ENCODE assay signal across 9 cellular contexts in the genomic region with DNA sequence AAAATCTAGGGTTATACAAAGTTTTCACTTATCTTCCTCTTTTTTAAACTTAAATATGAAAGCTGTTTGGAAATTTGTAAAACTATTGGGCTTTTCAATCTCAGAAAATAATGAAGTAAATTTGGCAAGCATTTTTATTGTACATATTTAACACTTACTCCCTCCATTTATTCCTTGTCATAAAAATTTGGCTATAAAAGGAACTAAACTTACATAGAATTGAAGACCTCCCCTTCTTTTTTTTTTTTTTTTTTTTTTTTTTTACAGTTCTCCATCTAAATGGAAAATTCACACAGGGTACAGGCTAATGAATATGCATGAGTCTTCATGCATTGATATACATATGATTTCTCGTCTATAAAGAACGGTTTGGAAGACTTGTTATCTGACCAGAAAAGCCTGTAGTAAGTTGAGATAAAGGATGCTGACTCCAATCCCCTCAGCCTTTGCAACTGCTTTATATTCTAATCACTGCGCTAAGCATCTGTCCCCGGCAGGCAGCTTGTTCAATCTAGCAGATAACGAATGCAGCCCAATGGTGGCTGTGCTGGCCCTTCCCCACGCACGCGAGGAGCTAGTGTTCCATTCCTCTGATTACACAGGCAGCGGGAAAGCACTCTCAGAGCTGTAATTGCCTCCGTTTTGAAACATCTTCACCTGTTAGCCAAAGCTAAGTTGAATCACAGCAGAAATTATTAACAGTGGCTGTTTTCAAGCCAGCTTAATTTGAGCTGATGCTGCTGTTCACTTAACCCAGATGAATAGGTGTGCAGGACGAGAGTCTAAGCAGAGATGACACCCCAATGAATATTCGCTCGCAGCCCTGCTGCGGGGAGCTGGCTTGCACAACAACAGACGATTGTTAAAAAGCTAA.
DNase-seq lines count a peak whose midpoint lies in the region; ATAC-seq and TF ChIP-seq lines count a peak whose summit lies in the region.
"Had no signal": no experiment of that assay in that cellular context is flagged by ENCODE, and none has a peak within 500 bp of the region (broad histone marks: within the 10 kb centered on the region; RNA-seq: fewer than 3 reads in every experiment).

No MANE protein-coding gene starts in this region.

- intact Hi-C loops in activated CD8-positive, alpha-beta T cell treated with anti-CD3 and anti-CD28 coated beads for 36 hours (cut with micrococcal nuclease): no loop called here

- TF ChIP-seq CTCF in coronary artery (IDR thresholded peaks at IDR 0.05): no peak
- TF ChIP-seq CTCF in activated CD8-positive, alpha-beta T cell treated with anti-CD3 and anti-CD28 coated beads for 36 hours (IDR thresholded peaks at IDR 0.05): no peak

- no peaks in the 10 kb centered on the region for H3K9me3 ChIP-seq in T-helper 17 cell (ENCODE audit: control insufficient read depth, low read length, poor library complexity, severe bottlenecking)

- peaks cover 0 to 2% (median 0%) of the 10 kb centered on the region in 7 donors for H3K9me3 Mint-ChIP-seq in naive B cell
- H3K9me3 Mint-ChIP-seq in activated CD8-positive, alpha-beta T cell treated with anti-CD3 and anti-CD28 coated beads for 36 hours: no peaks in the 10 kb centered on the region

- ATAC-seq in GM18868 (IDR thresholded peaks at IDR 0.05; ENCODE audit: unreplicated experiment) (peak; percentile 55), naive B cell (ENCODE audit: low read depth in 2 of 2) (peak; percentile 45 to 65), T-helper 17 cell (no peak), HG03097 (IDR thresholded peaks at IDR 0.05; ENCODE audit: low FRiP score, unreplicated experiment) (no peak)
- ATAC-seq in activated CD8-positive, alpha-beta T cell treated with anti-CD3 and anti-CD28 coated beads for 36 hours: no peak

- H3K27ac ChIP-seq in coronary artery: no peak overlapping the region
- H3K27ac ChIP-seq: skin epidermis had no signal

- POLR2A ChIA-PET in activated CD8-positive, alpha-beta T cell treated with anti-CD3 and anti-CD28 coated beads for 36 hours (lab: Charles Lee): no interaction called here

- peak overlapping the region in 1 of 6 donors; percentile 62 for H3K27ac Mint-ChIP-seq in naive B cell
- H3K27ac Mint-ChIP-seq in activated CD8-positive, alpha-beta T cell treated with anti-CD3 and anti-CD28 coated beads for 36 hours: no peak overlapping the region
- H3K27ac Mint-ChIP-seq in T-helper 17 cell: no peak overlapping the region

- peaks cover 6 to 7% of the 10 kb centered on the region in 2 donors for H3K36me3 Mint-ChIP-seq in naive B cell
- H3K36me3 Mint-ChIP-seq in activated CD8-positive, alpha-beta T cell treated with anti-CD3 and anti-CD28 coated beads for 36 hours (ENCODE audit: low read depth): no peaks in the 10 kb centered on the region
- H3K36me3 Mint-ChIP-seq in T-helper 17 cell (ENCODE audit: low read depth): no peaks in the 10 kb centered on the region

- peak; percentile 40 for DNase-seq in NCI-H146 treated with DMSO at 0.1 percent for 48 hours (lab: John Stamatoyannopoulos, UW; ENCODE audit: unreplicated experiment)
- DNase-seq in coronary artery (ENCODE audit: low spot score): no peak
- peak; percentile 10 for DNase-seq in naive B cell
- DNase-seq in activated CD8-positive, alpha-beta T cell treated with anti-CD3 and anti-CD28 coated beads for 36 hours: no peak
- DNase-seq in T-helper 17 cell: no peak
- DNase-seq in LoVo (ENCODE audit: low spot score): no peak

- CTCF ChIA-PET in activated CD8-positive, alpha-beta T cell treated with anti-CD3 and anti-CD28 coated beads for 36 hours (lab: Charles Lee): interaction anchor here (0.8 to 1.2 kb wide), 2 partner anchors 12 to 98 kb away, joined by 3 read pairs; no protein-coding TSS in a partner anchor

- H3K4me3 Mint-ChIP-seq in naive B cell: peak overlapping the region; percentile 76 to 90 (median 82)
- H3K4me3 Mint-ChIP-seq in activated CD8-positive, alpha-beta T cell treated with anti-CD3 and anti-CD28 coated beads for 36 hours: no peak overlapping the region
- H3K4me3 Mint-ChIP-seq in T-helper 17 cell: no peak overlapping the region

- H3K27me3 Mint-ChIP-seq in naive B cell: peaks cover 0 to 11% (median 11%) of the 10 kb centered on the region in 3 donors
- H3K27me3 Mint-ChIP-seq in activated CD8-positive, alpha-beta T cell treated with anti-CD3 and anti-CD28 coated beads for 36 hours: no peaks in the 10 kb centered on the region
- H3K27me3 Mint-ChIP-seq in T-helper 17 cell: no peaks in the 10 kb centered on the region

- peak overlapping the region; percentile 62 for H3K4me3 ChIP-seq in coronary artery

- H3K4me1 Mint-ChIP-seq in naive B cell (peaks cover 5 to 9% (median 6%) of the 10 kb centered on the region in 3 donors), T-helper 17 cell (no peaks in the 10 kb centered on the region)
- peaks cover 2% of the 10 kb centered on the region for H3K4me1 Mint-ChIP-seq in activated CD8-positive, alpha-beta T cell treated with anti-CD3 and anti-CD28 coated beads for 36 hours (ENCODE audit: low read depth)

Comparison
In these comparisons a context has a peak if more than half of its experiments do, and no peak if none do; other contexts are left out.
1. ATAC-seq: peak in GM18868 (single experiment) and naive B cell (2 of 2); none in activated CD8-positive, alpha-beta T cell treated with anti-CD3 and anti-CD28 coated beads for 36 hours (single experiment), T-helper 17 cell (single experiment) and HG03097 (single experiment).
2. DNase-seq: peak in NCI-H146 treated with DMSO at 0.1 percent for 48 hours (single experiment) and naive B cell (single experiment); none in coronary artery (single experiment), activated CD8-positive, alpha-beta T cell treated with anti-CD3 and anti-CD28 coated beads for 36 hours (single experiment), T-helper 17 cell (0 of 3) and LoVo (single experiment).
3. H3K4me3 Mint-ChIP-seq: peak in naive B cell (8 of 8); none in activated CD8-positive, alpha-beta T cell treated with anti-CD3 and anti-CD28 coated beads for 36 hours (single experiment) and T-helper 17 cell (single experiment).